Comparison of ENCODE assay signal across 1 cellular context in the genomic region with DNA sequence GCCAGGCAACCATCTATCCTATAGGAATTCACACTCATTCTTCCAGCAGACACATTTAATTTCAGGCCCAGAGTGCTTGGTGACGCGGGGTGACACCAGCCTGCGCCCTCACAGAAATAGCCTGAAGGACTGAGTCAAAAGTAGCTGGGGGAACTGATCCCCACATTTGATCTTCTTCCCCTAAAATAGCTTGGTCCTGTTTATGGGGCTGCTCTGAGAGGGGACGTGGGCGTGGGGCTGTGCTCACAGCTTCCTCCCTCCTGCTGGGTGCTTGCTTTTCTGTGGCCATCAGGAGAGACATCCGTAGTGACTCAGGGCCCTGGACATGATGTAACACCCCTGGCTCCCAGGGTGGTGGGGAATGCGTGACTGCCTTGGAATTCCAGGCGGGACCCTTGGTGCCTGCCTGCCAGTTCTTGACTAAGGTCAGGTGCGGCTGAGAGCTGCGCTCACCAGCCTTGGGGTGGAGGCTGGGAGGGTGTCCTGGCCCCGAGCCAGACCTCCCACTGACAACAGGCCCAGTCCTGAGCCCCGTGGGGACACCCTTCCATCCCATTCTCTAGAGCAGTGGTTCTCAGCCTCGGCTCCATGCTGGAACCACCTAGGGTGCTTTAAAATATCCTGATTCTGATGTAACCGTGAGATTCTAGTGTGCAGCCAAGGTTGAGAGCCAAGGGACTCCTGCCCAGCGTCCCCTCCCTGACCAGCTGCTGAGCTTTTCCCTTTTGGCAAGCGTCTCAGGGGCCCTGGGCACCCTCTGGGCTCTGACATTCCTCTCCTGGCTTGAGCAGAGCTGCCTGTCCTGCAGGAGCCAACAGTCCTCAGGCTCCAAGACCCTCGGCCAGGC.
TF ChIP-seq lines count a peak whose summit lies in the region.

No MANE protein-coding gene starts in this region.

TF ChIP-seq in H1, 55 proteins besides CTCF, POLR2A, EP300 and RAD21 (continued from another document):
- TF ChIP-seq BACH1 (IDR thresholded peaks at IDR 0.05; ENCODE audit: low read length) = no peak
- TF ChIP-seq TEAD4 (IDR thresholded peaks at IDR 0.05; ENCODE audit: low read depth, low read length) = peak; percentile 94
- TF ChIP-seq ASH2L (IDR thresholded peaks at IDR 0.05; ENCODE audit: low read length) = peak; percentile 37
- TF ChIP-seq SP4 (IDR thresholded peaks at IDR 0.05; ENCODE audit: low read length) = no peak
- peak; percentile 84 for TF ChIP-seq CEBPB (IDR thresholded peaks at IDR 0.05; ENCODE audit: low read depth, low read length)
